Comparison of ENCODE assay signal across 27 cellular contexts in the genomic region with DNA sequence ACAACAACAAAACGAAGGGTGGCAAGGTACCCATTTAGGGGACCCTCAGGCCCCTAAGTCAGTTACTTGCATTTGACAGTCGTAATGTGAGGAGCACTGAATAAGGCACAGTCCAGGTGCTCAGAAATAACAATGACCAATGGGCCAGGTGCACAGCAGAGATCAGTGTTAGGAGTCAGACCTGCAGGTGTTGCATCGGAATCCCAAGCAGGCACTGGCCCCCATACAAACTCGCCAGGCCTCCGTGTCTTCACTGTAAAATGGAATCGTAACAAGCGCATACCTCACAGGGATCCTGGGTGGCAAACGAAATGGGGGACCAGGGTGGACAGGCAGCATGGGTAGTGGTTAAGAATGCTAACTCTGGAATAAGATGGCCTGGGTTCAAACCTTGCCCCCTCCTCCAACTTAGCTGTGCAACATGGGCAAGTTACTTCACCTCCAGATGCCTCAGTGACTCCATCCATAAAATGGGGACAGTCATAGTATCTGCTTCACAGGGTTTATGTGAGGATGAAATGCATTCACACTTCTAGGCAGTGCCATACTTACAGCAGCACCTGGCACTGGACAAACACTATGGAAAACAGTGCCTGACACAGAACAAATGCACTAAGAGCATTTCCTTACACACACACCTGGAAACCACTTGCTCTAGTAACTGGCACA. TPM values are rescaled to one million over a fixed set of nuclear protein-coding genes. Genes with fewer than 3 reads are reported as not detected.
DNase-seq lines count a peak whose midpoint lies in the region; ATAC-seq, FAIRE-seq and TF ChIP-seq lines count a peak whose summit lies in the region.
"Had no signal": no experiment of that assay in that cellular context is flagged by ENCODE, and none has a peak within 500 bp of the region (broad histone marks: within the 10 kb centered on the region; RNA-seq: fewer than 3 reads in every experiment).

No MANE protein-coding gene starts in this region.

- H3K36me3 ChIP-seq in gastroesophageal sphincter = no peaks in the 10 kb centered on the region
- H3K36me3 ChIP-seq in rectal smooth muscle tissue (ENCODE audit: control insufficient read depth, insufficient read depth, low read length) = no peaks in the 10 kb centered on the region
- H3K36me3 ChIP-seq: SJCRH30 had no signal

- DNase-seq in DMS53 (lab: John Stamatoyannopoulos, UW) = peak; percentile 42
- DNase-seq in DMS53 treated with DMSO at 0.1 percent for 48 hours (lab: John Stamatoyannopoulos, UW; ENCODE audit: unreplicated experiment) = no peak
- no peak for DNase-seq in GM12892 (ENCODE audit: insufficient read length)
- no peak for DNase-seq in AG08396 (ENCODE audit: low spot score)
- DNase-seq in CD1c-positive myeloid dendritic cell (ENCODE audit: extremely low spot score) = no peak
- no peak for DNase-seq in SW480 (ENCODE audit: low spot score)
- DNase-seq: 8988T; activated CD4-positive, alpha-beta memory T cell treated with anti-CD3 and anti-CD28 coated beads, Interleukin-2, amount 10 ng/mL, durations not matched to agents 7 days and 5 days; activated effector memory CD4-positive, alpha-beta T cell treated with anti-CD3 and anti-CD28 coated beads, Interleukin-2, amount 50 U/mL, for 16 hours; CD4-positive, alpha-beta memory T cell; DMS 273 treated with DMSO at 0.1 percent for 48 hours; GDM1; left cardiac atrium; natural killer cell; NCI-H146; NCI-H226; right cardiac atrium; SJCRH30; stimulated activated CD4-positive, alpha-beta T cell treated with anti-CD3 and anti-CD28 coated beads, Interleukin-15, amount 100 ng/mL, for 24 hours; T-cell had no signal

- no peaks in the 10 kb centered on the region for H3K9me3 ChIP-seq in gastroesophageal sphincter
- H3K9me3 ChIP-seq: SJCRH30 had no signal

- TF ChIP-seq CTCF in gastroesophageal sphincter (IDR thresholded peaks at IDR 0.05) = no peak

- FAIRE-seq in GM12892 (lab: Jason Lieb, UNC) = peak; percentile 38
- FAIRE-seq: endothelial cell of umbilical vein, RCC 7860 had no signal

- TF ChIP-seq EP300 in gastroesophageal sphincter (IDR thresholded peaks at IDR 0.05) = no peak

- WGBS in gastroesophageal sphincter (ENCODE audit: low coverage in 1 of 2), 2 donors = 75 to 82% methylated on average over 4 to 5 of the region's 8 CpGs

- no peak overlapping the region for H3K9ac ChIP-seq in rectal smooth muscle tissue (ENCODE audit: low read length)
- H3K9ac ChIP-seq: KMS-11 had no signal

- H3K4me1 ChIP-seq in gastroesophageal sphincter = peaks cover 7 to 55% (median 33%) of the 10 kb centered on the region in 3 donors
- peaks cover 13% of the 10 kb centered on the region for H3K4me1 ChIP-seq in rectal smooth muscle tissue (ENCODE audit: control insufficient read depth, insufficient read depth, low read length)
- H3K4me1 ChIP-seq: SJCRH30 had no signal

- H3K27me3 ChIP-seq in gastroesophageal sphincter = no peaks in the 10 kb centered on the region
- H3K27me3 ChIP-seq in rectal smooth muscle tissue (ENCODE audit: control insufficient read depth, insufficient read depth, low read length) = no peaks in the 10 kb centered on the region
- H3K27me3 ChIP-seq: SJCRH30 had no signal

- H3K4me3 ChIP-seq in gastroesophageal sphincter = no peak overlapping the region
- H3K4me3 ChIP-seq in rectal smooth muscle tissue (ENCODE audit: low read length) = no peak overlapping the region
- H3K4me3 ChIP-seq: GM23338, SJCRH30 had no signal

- TF ChIP-seq POLR2A in GM12892 (IDR thresholded peaks at IDR 0.05; ENCODE audit: low read depth, low read length) = no peak
- no peak for TF ChIP-seq POLR2A in gastroesophageal sphincter (IDR thresholded peaks at IDR 0.05)

- H3K27ac ChIP-seq in gastroesophageal sphincter (peak overlapping the region in 3 of 4 donors; percentile 73 to 78 (median 76)), rectal smooth muscle tissue (ENCODE audit: low read depth, low read length) (peak overlapping the region; percentile 10)
- H3K27ac ChIP-seq: KMS-11, SJCRH30 had no signal

- no peak for ATAC-seq in gastroesophageal sphincter
- ATAC-seq: activated CD4-positive, CD25-positive, alpha-beta regulatory T cell treated with anti-CD3 and anti-CD28 coated beads, Interleukin-2, amount 50 U/mL, for 24 hours; GM23338; left cardiac atrium; natural killer cell; T-cell had no signal

RNA-seq across cellular contexts. Expression of a gene that starts 20.2 kb away (rescaled TPM):
- polyA plus RNA-seq in GM12892 (2012; ENCODE audit: missing spikeins) = 6.7 TPM
- 10 to 100 TPM; 32.1 to 58.6 (median 42.2) TPM for total RNA-seq in gastroesophageal sphincter
